8 cellular contexts compared by ENCODE assay signal in the genomic region with DNA sequence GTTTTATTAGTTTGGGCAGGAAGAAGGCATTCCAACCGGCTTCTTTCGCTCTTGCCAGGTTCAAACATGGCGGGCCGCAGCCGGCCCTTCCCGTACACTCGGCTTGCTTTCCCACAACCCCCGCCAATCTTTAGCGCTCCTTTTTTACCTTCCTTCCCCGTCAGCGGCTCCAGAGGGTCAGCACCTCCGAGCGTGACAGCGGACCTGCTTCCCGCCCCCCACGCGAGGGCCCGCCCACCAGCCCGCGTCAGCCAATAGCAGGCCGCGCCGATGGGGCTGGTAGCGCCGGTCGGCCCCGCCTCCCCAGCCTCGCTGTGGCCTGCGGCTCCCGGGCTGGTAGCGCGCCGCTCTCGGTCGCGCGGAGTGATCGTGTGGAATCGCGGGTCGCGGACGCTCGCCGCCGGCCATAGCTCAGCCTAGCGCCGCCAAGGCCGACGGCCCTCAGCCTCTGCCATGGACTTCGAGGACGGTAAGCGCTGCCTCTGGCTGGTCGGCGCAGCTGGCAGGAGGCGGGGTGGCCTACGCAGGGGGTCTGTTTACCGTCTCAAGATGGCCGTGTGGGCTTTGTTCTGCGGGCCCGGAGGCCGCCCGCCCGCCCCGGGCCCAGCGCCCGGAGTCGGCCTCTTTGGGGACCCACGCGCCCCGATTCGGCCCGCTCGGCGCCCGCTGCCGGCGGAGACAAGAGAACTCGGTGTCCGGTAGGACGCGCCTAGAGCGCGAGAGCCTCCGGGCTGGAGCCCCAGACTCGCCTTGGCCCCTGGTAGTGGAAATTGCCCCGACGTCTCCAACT. TPM values are rescaled to one million over a fixed set of nuclear protein-coding genes. Genes with fewer than 3 reads are reported as not detected.
DNase-seq lines count a peak whose midpoint lies in the region; ATAC-seq lines count a peak whose summit lies in the region.

Gene ZNF326 (plus strand): TSS at position 306 of the 790 bp plus-strand sequence. CDS start 148 bp downstream, at position 454.

- peak within 1 kb of the TSS; percentile 77 for H3K27ac ChIP-seq in effector memory CD4-positive, alpha-beta T cell (ENCODE audit: insufficient read depth, low read length, poor library complexity, severe bottlenecking)

- peak within 1 kb of the TSS; percentile 94 for H3K4me3 ChIP-seq in effector memory CD4-positive, alpha-beta T cell (ENCODE audit: insufficient read depth, low read depth, low read length, poor library complexity, severe bottlenecking)

- peaks cover 2% of the 10 kb centered on the region for H3K27me3 Mint-ChIP-seq in memory B cell

- DNase-seq in COLO668 (lab: John Stamatoyannopoulos, UW; ENCODE audit: unreplicated experiment) = peak; percentile 98
- peak; percentile 91 for DNase-seq in HS-5 (ENCODE audit: low read depth)
- DNase-seq in NOMO-1 (lab: John Stamatoyannopoulos, UW; ENCODE audit: unreplicated experiment in 2 of 2) = peak; percentile 92 to 96
- peak; percentile 86 to 90 (median 90) for DNase-seq in effector memory CD4-positive, alpha-beta T cell
- DNase-seq in memory B cell (ENCODE audit: low spot score in 2 of 2) = peak; percentile 95 to 97
- peak; percentile 87 for DNase-seq in stimulated activated CD8-positive, alpha-beta memory T cell treated with anti-CD3 and anti-CD28 coated beads, Interleukin-12 subunit alpha, Interleukin-12 subunit beta, amount 100 ng/mL, for 24 hours (ENCODE audit: extremely low read depth)

- peak; percentile 94 for ATAC-seq in GM19468 (IDR thresholded peaks at IDR 0.05; ENCODE audit: extremely low read depth, unreplicated experiment)
- peak; percentile 94 for ATAC-seq in memory B cell (ENCODE audit: low read depth)

- H3K4me3 Mint-ChIP-seq in memory B cell = peak within 1 kb of the TSS; percentile 97

- peaks cover 16% of the 10 kb centered on the region for H3K4me1 Mint-ChIP-seq in memory B cell

- CTCF ChIA-PET in activated CD8-positive, alpha-beta memory T cell treated with anti-CD3 and anti-CD28 coated beads for 36 hours (lab: Charles Lee) = no interaction called here

- POLR2A ChIA-PET in activated CD8-positive, alpha-beta memory T cell treated with anti-CD3 and anti-CD28 coated beads for 36 hours (lab: Charles Lee) = interaction anchor here (0.5 to 0.6 kb wide), 2 partner anchors 17 to 151 kb away, joined by 3 to 5 read pairs; no protein-coding TSS in a partner anchor

- H3K9me3 Mint-ChIP-seq in memory B cell = no peaks in the 10 kb centered on the region

- H3K27me3 ChIP-seq in effector memory CD4-positive, alpha-beta T cell (replicated peaks; ENCODE audit: control insufficient read depth, insufficient read depth, low read length, poor library complexity, severe bottlenecking) = no peaks in the 10 kb centered on the region

- H3K9me3 ChIP-seq in effector memory CD4-positive, alpha-beta T cell (ENCODE audit: control insufficient read depth, low read length) = no peaks in the 10 kb centered on the region

- H3K4me1 ChIP-seq in effector memory CD4-positive, alpha-beta T cell (ENCODE audit: control insufficient read depth, insufficient read depth, low read length, poor library complexity, severe bottlenecking) = peaks cover 8% of the 10 kb centered on the region

- peaks cover 3% of the 10 kb centered on the region for H3K36me3 Mint-ChIP-seq in memory B cell

- H3K36me3 ChIP-seq in effector memory CD4-positive, alpha-beta T cell (ENCODE audit: control insufficient read depth, insufficient read depth, low read length) = no peaks in the 10 kb centered on the region

- H3K27ac Mint-ChIP-seq in memory B cell = peak within 1 kb of the TSS; percentile 97

RNA-seq across cellular contexts. Expression of gene ZNF326, which starts in this region (rescaled TPM):
- total RNA-seq in activated CD8-positive, alpha-beta memory T cell treated with anti-CD3 and anti-CD28 coated beads for 36 hours = 10 to 100 TPM; 26.0 to 26.4 TPM

Comparison
In these comparisons a context has a peak if more than half of its experiments do, and no peak if none do; other contexts are left out.
1. Peak in every context shown above with its lines: DNase-seq, ATAC-seq, H3K4me3 ChIP-seq and H3K27ac ChIP-seq.